ENCODE assay signal across 7 cellular contexts in genomic region chr1:25568834-25569598, GRCh38. TPM values are rescaled to one million over a fixed set of nuclear protein-coding genes. Genes with fewer than 3 reads are reported as not detected.
DNase-seq lines count a peak whose midpoint lies in the region; ATAC-seq and TF ChIP-seq lines count a peak whose summit lies in the region.

No MANE protein-coding gene starts in this region.

- H3K36me3 ChIP-seq in heart right ventricle (peaks cover 0 to 21% (median 12%) of the 10 kb centered on the region in 9 donors), body of pancreas (replicated peaks in 1 of 2; ENCODE audit: insufficient read depth in 1 of 2, low read depth in 2 of 2) (peaks cover 0 to 6% of the 10 kb centered on the region in 2 donors)

- peaks cover 17 to 62% (median 36%) of the 10 kb centered on the region in 9 donors for H3K4me1 ChIP-seq in heart right ventricle
- peaks cover 18% of the 10 kb centered on the region for H3K4me1 ChIP-seq in body of pancreas

- WGBS in heart right ventricle, 2 donors: 81 to 84% methylated on average over 21 of the region's 21 CpGs
- WGBS in body of pancreas, 2 donors: 83 to 85% methylated on average over 16 to 21 of the region's 21 CpGs

- no peak for TF ChIP-seq POLR2A in body of pancreas (IDR thresholded peaks at IDR 0.05)

- peak in 5 of 8 donors; percentile 9 to 53 (median 29) for ATAC-seq in heart right ventricle
- no peak for ATAC-seq in body of pancreas

- DNase-seq in HCEC 1CT: peak; percentile 80
- peak; percentile 70 for DNase-seq in T1000 (lab: John Stamatoyannopoulos, UW)
- no peak for DNase-seq in heart right ventricle
- DNase-seq in stromal cell of bone marrow (ENCODE audit: low read depth): peak; percentile 40
- DNase-seq in body of pancreas: no peak
- no peak for DNase-seq in NCI-H1105 (lab: John Stamatoyannopoulos, UW)
- no peak for DNase-seq in NCI-H2196 (lab: John Stamatoyannopoulos, UW; ENCODE audit: unreplicated experiment)

- H3K27me3 ChIP-seq in heart right ventricle (no peaks in the 10 kb centered on the region), body of pancreas (no peaks in the 10 kb centered on the region)

- H3K4me3 ChIP-seq in heart right ventricle: no peak overlapping the region
- no peak overlapping the region for H3K4me3 ChIP-seq in body of pancreas

- intact Hi-C loops in heart right ventricle (cut with DNase I) (no loop called here), body of pancreas (cut with DNase I) (no loop called here)

- no peak for TF ChIP-seq CTCF in heart right ventricle (IDR thresholded peaks at IDR 0.05)
- no peak for TF ChIP-seq CTCF in body of pancreas (IDR thresholded peaks at IDR 0.05)

- peak overlapping the region in 8 of 10 donors; percentile 58 to 87 (median 78) for H3K27ac ChIP-seq in heart right ventricle
- peak overlapping the region in 1 of 4 donors; percentile 14 for H3K27ac ChIP-seq in body of pancreas

- H3K9me3 ChIP-seq in heart right ventricle: no peaks in the 10 kb centered on the region
- H3K9me3 ChIP-seq in body of pancreas: no peaks in the 10 kb centered on the region

RNA-seq across cellular contexts. Expression of gene LDLRAP1, which starts 25.6 kb away (rescaled TPM):
- 10 to 100 TPM in 6 of 10 donors, 1 to 10 TPM in 4; 8.5 to 16.1 (median 11.6) TPM for total RNA-seq in heart right ventricle
- polyA plus RNA-seq in heart right ventricle: 10 to 100 TPM in 1 of 2 donors, 1 to 10 TPM in 1; 9.9 to 10.5 TPM
- total RNA-seq in body of pancreas: 10 to 100 TPM; 20.8 to 23.7 TPM

RNA-seq across cellular contexts. Expression of gene MAN1C1, which starts 47.6 kb away (rescaled TPM):
- 10 to 100 TPM in 9 of 10 donors, 1 to 10 TPM in 1; 9.7 to 23.4 (median 14.2) TPM for total RNA-seq in heart right ventricle
- polyA plus RNA-seq in heart right ventricle: 10 to 100 TPM; 10.1 to 11.3 TPM
- 10 to 100 TPM in 1 of 2 donors, 1 to 10 TPM in 1; 4.4 to 10.9 TPM for total RNA-seq in body of pancreas

Comparison
In these comparisons a context has a peak if more than half of its experiments do, and no peak if none do; other contexts are left out.
1. DNase-seq: peak in HCEC 1CT (single experiment), T1000 (single experiment) and stromal cell of bone marrow (single experiment); none in heart right ventricle (0 of 2), body of pancreas (0 of 4), NCI-H1105 (single experiment) and NCI-H2196 (single experiment).